Comparison of ENCODE assay signal across 11 cellular contexts in genomic region chr15:85749261-85750151, GRCh38. TPM values are rescaled to one million over a fixed set of nuclear protein-coding genes. Genes with fewer than 3 reads are reported as not detected.
DNase-seq lines count a peak whose midpoint lies in the region; TF ChIP-seq lines count a peak whose summit lies in the region.
"Had no signal": no experiment of that assay in that cellular context is flagged by ENCODE, and none has a peak within 500 bp of the region (broad histone marks: within the 10 kb centered on the region; RNA-seq: fewer than 3 reads in every experiment).

No MANE protein-coding gene starts in this region.

- in situ Hi-C loops in brain microvascular endothelial cell (cut with HindIII; ENCODE audit: low pct_ligation_motif_present, low sequenced_read_pairs) = no loop called here

- H3K9me3 ChIP-seq in endodermal cell (ENCODE audit: control insufficient read depth, low read length) (no peaks in the 10 kb centered on the region), muscle layer of duodenum (ENCODE audit: control insufficient read depth in 1 of 2, low read length in 2 of 2) (no peaks in the 10 kb centered on the region), thyroid gland (no peaks in the 10 kb centered on the region)
- H3K9me3 ChIP-seq: A549 had no signal

- no peaks in the 10 kb centered on the region for H3K27me3 Mint-ChIP-seq in activated CD4-positive, alpha-beta T cell treated with anti-CD3 and anti-CD28 coated beads, Interleukin-2, amount 10 ng/mL, durations not matched to agents 7 days and 5 days
- no peaks in the 10 kb centered on the region for H3K27me3 Mint-ChIP-seq in endodermal cell (ENCODE audit: insufficient read depth)

- H3K4me1 ChIP-seq in endodermal cell (ENCODE audit: control insufficient read depth, insufficient read depth, low read length) (no peaks in the 10 kb centered on the region), muscle layer of duodenum (ENCODE audit: control insufficient read depth in 1 of 2, insufficient read depth in 2 of 2, low read length in 2 of 2) (peaks cover 0 to 36% of the 10 kb centered on the region in 2 donors), thyroid gland (peaks cover 20 to 33% of the 10 kb centered on the region in 2 donors)
- H3K4me1 ChIP-seq: A549 had no signal

- DNase-seq in activated CD4-positive, alpha-beta T cell treated with anti-CD3 and anti-CD28 coated beads, Interleukin-2, amount 10 ng/mL, durations not matched to agents 7 days and 5 days = no peak
- DNase-seq in activated CD4-positive, alpha-beta T cell treated with anti-CD3 and anti-CD28 coated beads, Interleukin-2, amount 50 U/mL, for 48 hours = no peak
- DNase-seq in endodermal cell = peak; percentile 54
- DNase-seq in thyroid gland = no peak
- DNase-seq in stimulated activated CD4-positive, alpha-beta T cell treated with anti-CD3 and anti-CD28 coated beads, Interleukin-2, amount 100 ng/mL, for 24 hours = no peak
- DNase-seq in brain microvascular endothelial cell = no peak
- DNase-seq in NCI-H774 (lab: John Stamatoyannopoulos, UW) = no peak
- DNase-seq: activated CD8-positive, alpha-beta memory T cell treated with anti-CD3 and anti-CD28 coated beads, Interleukin-2, amount 50 U/mL, for 4 hours had no signal

- H3K9me3 Mint-ChIP-seq in activated CD4-positive, alpha-beta T cell treated with anti-CD3 and anti-CD28 coated beads, Interleukin-2, amount 10 ng/mL, durations not matched to agents 7 days and 5 days = no peaks in the 10 kb centered on the region
- no peaks in the 10 kb centered on the region for H3K9me3 Mint-ChIP-seq in endodermal cell

- H3K36me3 ChIP-seq in endodermal cell (ENCODE audit: control insufficient read depth, insufficient read depth, low read length) (peaks cover 62% of the 10 kb centered on the region), muscle layer of duodenum (ENCODE audit: control insufficient read depth in 1 of 2, insufficient read depth in 2 of 2, low read length in 2 of 2) (peaks cover 36 to 41% of the 10 kb centered on the region in 2 donors), thyroid gland (peaks cover 36 to 45% of the 10 kb centered on the region in 2 donors), brain microvascular endothelial cell (replicated peaks) (peaks cover 26% of the 10 kb centered on the region)

- no peak for TF ChIP-seq POLR2A in thyroid gland (IDR thresholded peaks at IDR 0.05)

- no peak for TF ChIP-seq CTCF in endodermal cell (conservative IDR thresholded peaks at IDR 0.05)
- TF ChIP-seq CTCF in thyroid gland (IDR thresholded peaks at IDR 0.05) = no peak
- no peak for TF ChIP-seq CTCF in brain microvascular endothelial cell (IDR thresholded peaks at IDR 0.05; ENCODE audit: low read depth, low read length, missing control alignments)

- WGBS in endodermal cell (ENCODE audit: insufficient coverage in 1 of 2, insufficient read length in 1 of 2), 2 experiments = 92 to 93% methylated on average over 18 to 21 of the region's 21 CpGs
- WGBS in thyroid gland, 2 donors = 77 to 80% methylated on average over 21 of the region's 21 CpGs

- H3K27ac ChIP-seq in endodermal cell (ENCODE audit: low read depth, low read length) (peak overlapping the region; percentile 99), muscle layer of duodenum (ENCODE audit: low read length) (peak overlapping the region; percentile 60), thyroid gland (peak overlapping the region; percentile 40 to 71 (median 67)), brain microvascular endothelial cell (no peak overlapping the region)
- H3K27ac ChIP-seq: A549, epithelial cell of prostate had no signal

- H3K4me3 Mint-ChIP-seq in activated CD4-positive, alpha-beta T cell treated with anti-CD3 and anti-CD28 coated beads, Interleukin-2, amount 10 ng/mL, durations not matched to agents 7 days and 5 days = no peak overlapping the region
- H3K4me3 Mint-ChIP-seq in endodermal cell = no peak overlapping the region

- H3K9ac ChIP-seq in endodermal cell (ENCODE audit: extremely low read depth, low read length, poor library complexity, severe bottlenecking) = no peak overlapping the region

- CTCF ChIA-PET in activated CD4-positive, alpha-beta T cell treated with anti-CD3 and anti-CD28 coated beads, Interleukin-2, amount 10 ng/mL, durations not matched to agents 7 days and 5 days (lab: Charles Lee) = no interaction called here

- H3K36me3 Mint-ChIP-seq in activated CD4-positive, alpha-beta T cell treated with anti-CD3 and anti-CD28 coated beads, Interleukin-2, amount 10 ng/mL, durations not matched to agents 7 days and 5 days (ENCODE audit: low read depth) = peaks cover 23% of the 10 kb centered on the region
- H3K36me3 Mint-ChIP-seq in endodermal cell (ENCODE audit: low read depth) = peaks cover 52% of the 10 kb centered on the region

- intact Hi-C loops in thyroid gland (cut with DNase I) = loop anchor here (10.0 kb wide), 1 partner anchor 45 kb away; the partner anchor contains the start of gene KLHL25

- H3K27me3 ChIP-seq in endodermal cell (ENCODE audit: control insufficient read depth, insufficient read depth, low read length, poor library complexity, severe bottlenecking) (no peaks in the 10 kb centered on the region), muscle layer of duodenum (ENCODE audit: low read depth, low read length) (no peaks in the 10 kb centered on the region), thyroid gland (no peaks in the 10 kb centered on the region), brain microvascular endothelial cell (replicated peaks) (no peaks in the 10 kb centered on the region)

- H3K4me1 Mint-ChIP-seq in activated CD4-positive, alpha-beta T cell treated with anti-CD3 and anti-CD28 coated beads, Interleukin-2, amount 10 ng/mL, durations not matched to agents 7 days and 5 days = peaks cover 12% of the 10 kb centered on the region
- peaks cover 19% of the 10 kb centered on the region for H3K4me1 Mint-ChIP-seq in endodermal cell

- peak overlapping the region; percentile 3 for H3K27ac Mint-ChIP-seq in activated CD4-positive, alpha-beta T cell treated with anti-CD3 and anti-CD28 coated beads, Interleukin-2, amount 10 ng/mL, durations not matched to agents 7 days and 5 days
- peak overlapping the region; percentile 49 for H3K27ac Mint-ChIP-seq in endodermal cell

- POLR2A ChIA-PET in activated CD4-positive, alpha-beta T cell treated with anti-CD3 and anti-CD28 coated beads, Interleukin-2, amount 10 ng/mL, durations not matched to agents 7 days and 5 days (lab: Charles Lee) = no interaction called here

- H3K4me3 ChIP-seq in endodermal cell (ENCODE audit: low read length) = no peak overlapping the region
- peak overlapping the region; percentile 28 to 38 for H3K4me3 ChIP-seq in muscle layer of duodenum (ENCODE audit: low read depth in 1 of 2, low read length in 2 of 2)
- no peak overlapping the region for H3K4me3 ChIP-seq in thyroid gland (replicated peaks in 1 of 3)
- no peak overlapping the region for H3K4me3 ChIP-seq in brain microvascular endothelial cell (ENCODE audit: low read depth, low read length)
- H3K4me3 ChIP-seq: A549 had no signal

RNA-seq across cellular contexts. Expression of gene KLHL25, which starts 45.2 kb away (rescaled TPM):
- total RNA-seq in activated CD4-positive, alpha-beta T cell treated with anti-CD3 and anti-CD28 coated beads, Interleukin-2, amount 10 ng/mL, durations not matched to agents 7 days and 5 days = 1 to 10 TPM; 7.4 to 8.0 TPM
- total RNA-seq in endodermal cell (10 to 100 TPM; 13.3 TPM), thyroid gland (1 to 10 TPM; 4.2 to 8.8 (median 4.8) TPM)
- polyA plus RNA-seq in endodermal cell (2013, experiment 1 of 2) = 20.3 TPM
- polyA plus RNA-seq in endodermal cell (2013, experiment 2 of 2) = 19.7 TPM

Comparison
In these comparisons a context has a peak if more than half of its experiments do, and no peak if none do; other contexts are left out.
1. H3K4me3 ChIP-seq: peak in muscle layer of duodenum (2 of 2); none in endodermal cell (single experiment), thyroid gland (0 of 3) and brain microvascular endothelial cell (single experiment).